Comparison of ENCODE assay signal across 8 cellular contexts in the genomic region with DNA sequence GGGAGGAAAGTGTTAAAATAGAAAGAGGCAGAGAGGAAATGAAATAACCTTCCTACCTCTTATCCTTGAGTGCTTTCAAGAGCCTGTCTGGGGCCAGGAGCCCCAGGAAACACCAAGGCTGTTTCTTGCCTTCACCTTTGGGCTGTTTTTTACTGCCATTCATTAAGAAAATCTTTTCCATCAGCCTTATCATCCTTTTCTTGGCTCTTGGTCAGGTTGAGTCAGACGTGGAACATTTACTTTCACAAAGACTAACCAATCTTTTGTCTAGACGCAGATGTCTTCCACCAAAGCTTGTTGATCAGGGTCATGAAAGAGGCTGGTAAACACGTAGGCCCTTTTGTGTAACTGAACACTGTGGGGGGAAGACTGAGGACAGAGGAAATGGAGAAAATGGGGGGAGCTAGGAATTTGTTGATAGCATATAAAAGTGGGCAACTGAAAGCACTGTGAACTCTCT.
DNase-seq lines count a peak whose midpoint lies in the region; ATAC-seq, FAIRE-seq and TF ChIP-seq lines count a peak whose summit lies in the region.

No MANE protein-coding gene starts in this region.

- in situ Hi-C loops in astrocyte of the spinal cord (cut with HindIII; ENCODE audit: low sequenced_read_pairs): no loop called here

- peaks cover 0 to 9% of the 10 kb centered on the region in 2 donors for H3K4me1 ChIP-seq in kidney (ENCODE audit: control insufficient read depth in 1 of 2, insufficient read depth in 1 of 2, low read depth in 1 of 2, low read length in 2 of 2)

- no peaks in the 10 kb centered on the region for H3K9me3 ChIP-seq in kidney (ENCODE audit: control insufficient read depth in 1 of 2, low read length in 2 of 2)

- no peak for FAIRE-seq in kidney (lab: Jason Lieb, UNC)

- no peak overlapping the region for H3K9ac ChIP-seq in kidney (ENCODE audit: low read length in 2 of 2)

- H3K36me3 ChIP-seq in kidney (ENCODE audit: control insufficient read depth in 1 of 2, insufficient read depth in 2 of 2, low read length in 2 of 2): no peaks in the 10 kb centered on the region

- TF ChIP-seq CTCF in astrocyte of the spinal cord (IDR thresholded peaks at IDR 0.05; ENCODE audit: low read depth, low read length) (no peak), kidney (IDR thresholded peaks at IDR 0.05; ENCODE audit: borderline replicate concordance, extremely low read depth, insufficient read depth) (no peak)

- peak; percentile 92 for DNase-seq in astrocyte of the spinal cord (ENCODE audit: low read depth, low spot score)
- peak; percentile 99 for DNase-seq in pulmonary artery endothelial cell (ENCODE audit: low read depth, low spot score)
- no peak for DNase-seq in NCI-H2227 treated with DMSO at 0.1 percent for 48 hours (lab: John Stamatoyannopoulos, UW)
- no peak for DNase-seq in NCI-H345 treated with DMSO at 0.1 percent for 48 hours (lab: John Stamatoyannopoulos, UW; ENCODE audit: unreplicated experiment)
- no peak for DNase-seq in activated CD8-positive, alpha-beta memory T cell treated with anti-CD3 and anti-CD28 coated beads, Interleukin-2, amount 50 U/mL, for 48 hours
- no peak for DNase-seq in kidney

- intact Hi-C loops in kidney (cut with DNase I): no loop called here

- no peak overlapping the region for H3K4me3 ChIP-seq in astrocyte of the spinal cord (ENCODE audit: low read depth, low read length)
- no peak overlapping the region for H3K4me3 ChIP-seq in kidney (ENCODE audit: low read length in 2 of 2)

- ATAC-seq in GM18861 (IDR thresholded peaks at IDR 0.05; ENCODE audit: unreplicated experiment): peak; percentile 34
- ATAC-seq in HG03039 (IDR thresholded peaks at IDR 0.05; ENCODE audit: unreplicated experiment): peak; percentile 50

- no peak overlapping the region for H3K27ac ChIP-seq in kidney (ENCODE audit: low read depth in 2 of 2, low read length in 2 of 2)

Comparison
In these comparisons a context has a peak if more than half of its experiments do, and no peak if none do; other contexts are left out.
1. DNase-seq: peak in astrocyte of the spinal cord (single experiment) and pulmonary artery endothelial cell (single experiment); none in NCI-H2227 treated with DMSO at 0.1 percent for 48 hours (single experiment), NCI-H345 treated with DMSO at 0.1 percent for 48 hours (single experiment), activated CD8-positive, alpha-beta memory T cell treated with anti-CD3 and anti-CD28 coated beads, Interleukin-2, amount 50 U/mL, for 48 hours (single experiment) and kidney (single experiment).